Comparison of ENCODE assay signal across 14 cellular contexts in the genomic region with DNA sequence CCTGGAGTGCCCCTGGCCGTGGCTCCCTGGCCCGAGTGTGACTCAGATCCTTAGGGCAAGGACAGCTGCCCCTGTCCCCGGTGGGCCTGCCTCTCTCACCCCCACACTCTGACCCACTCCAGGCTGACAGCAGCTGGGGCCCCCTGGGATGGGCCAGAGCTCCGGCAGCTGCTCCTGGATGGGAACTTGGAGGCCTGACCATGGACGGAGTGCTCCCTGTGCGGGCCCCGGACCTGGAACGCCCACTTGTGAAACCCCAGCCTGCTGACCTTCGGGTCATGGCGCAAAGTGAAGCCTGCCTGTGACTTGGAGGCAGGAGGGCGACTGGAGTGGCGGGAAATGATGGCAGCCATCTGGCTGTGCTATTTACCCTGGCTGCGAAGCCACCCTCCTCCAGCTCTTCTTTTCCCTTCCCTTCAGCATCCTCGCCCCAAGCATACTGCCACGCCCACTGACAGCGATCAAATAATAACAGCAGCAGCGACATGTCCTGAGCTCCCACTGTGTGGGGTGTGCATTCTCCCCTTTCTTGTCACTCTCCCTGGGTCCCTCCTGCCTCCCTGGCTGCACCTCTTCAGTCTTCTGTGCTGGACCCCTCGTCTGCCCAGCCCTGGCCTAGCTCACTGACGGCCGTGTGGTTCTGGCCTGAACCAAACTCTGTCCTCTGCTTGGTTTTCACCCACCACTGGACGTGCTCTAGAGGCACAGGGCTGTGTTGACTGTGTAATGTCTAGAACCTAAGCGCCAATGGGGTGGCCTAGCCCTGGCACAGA.
DNase-seq lines count a peak whose midpoint lies in the region; ATAC-seq, FAIRE-seq and TF ChIP-seq lines count a peak whose summit lies in the region.
"Had no signal": no experiment of that assay in that cellular context is flagged by ENCODE, and none has a peak within 500 bp of the region (broad histone marks: within the 10 kb centered on the region; RNA-seq: fewer than 3 reads in every experiment).

No MANE protein-coding gene starts in this region.

- intact Hi-C loops in dendritic cell treated with granulocyte-macrophage colony-stimulating factor and Interleukin-4, amounts not matched to agents 40 ng/mL and 50 ng/mL, for 4 days (cut with micrococcal nuclease): loop anchor here (1.0 kb wide), 1 partner anchor 22 kb away; no protein-coding TSS in a partner anchor
- intact Hi-C loops in kidney (cut with DNase I): no loop called here
- intact Hi-C loops in sciatic nerve (cut with DNase I): no loop called here
- intact Hi-C loops in Caco-2 (cut with micrococcal nuclease; ENCODE audit: unreplicated experiment): no loop called here

- no peak overlapping the region for H3K27ac ChIP-seq in kidney (ENCODE audit: low read depth in 2 of 2, low read length in 2 of 2)

- H3K4me1 Mint-ChIP-seq in dendritic cell treated with granulocyte-macrophage colony-stimulating factor and Interleukin-4, amounts not matched to agents 40 ng/mL and 50 ng/mL, for 4 days (ENCODE audit: low read depth): peaks cover 79% of the 10 kb centered on the region
- H3K4me1 Mint-ChIP-seq in Caco-2 (ENCODE audit: low read depth, unreplicated experiment): no peaks in the 10 kb centered on the region

- H3K9me3 ChIP-seq in kidney (ENCODE audit: control insufficient read depth in 1 of 2, low read length in 2 of 2) (no peaks in the 10 kb centered on the region), Caco-2 (no peaks in the 10 kb centered on the region)
- H3K9me3 ChIP-seq: colonic mucosa had no signal

- H3K9me3 Mint-ChIP-seq in dendritic cell treated with granulocyte-macrophage colony-stimulating factor and Interleukin-4, amounts not matched to agents 40 ng/mL and 50 ng/mL, for 4 days: no peaks in the 10 kb centered on the region
- H3K9me3 Mint-ChIP-seq in Caco-2 (ENCODE audit: unreplicated experiment): no peaks in the 10 kb centered on the region

- H3K4me3 Mint-ChIP-seq in dendritic cell treated with granulocyte-macrophage colony-stimulating factor and Interleukin-4, amounts not matched to agents 40 ng/mL and 50 ng/mL, for 4 days: no peak overlapping the region
- H3K4me3 Mint-ChIP-seq in Caco-2 (ENCODE audit: unreplicated experiment): no peak overlapping the region

- no peaks in the 10 kb centered on the region for H3K27me3 ChIP-seq in Caco-2 (replicated peaks; ENCODE audit: control insufficient read depth, insufficient read depth, low read length)
- H3K27me3 ChIP-seq: colonic mucosa had no signal

- H3K27me3 Mint-ChIP-seq in dendritic cell treated with granulocyte-macrophage colony-stimulating factor and Interleukin-4, amounts not matched to agents 40 ng/mL and 50 ng/mL, for 4 days: no peaks in the 10 kb centered on the region
- H3K27me3 Mint-ChIP-seq in Caco-2 (ENCODE audit: insufficient read depth, unreplicated experiment): no peaks in the 10 kb centered on the region

- ATAC-seq in sciatic nerve (peak; percentile 23), HG03460 (IDR thresholded peaks at IDR 0.05; ENCODE audit: unreplicated experiment) (no peak)

- CTCF ChIA-PET in Caco-2 (lab: Charles Lee): no interaction called here

- H3K36me3 ChIP-seq in kidney (ENCODE audit: control insufficient read depth in 1 of 2, insufficient read depth in 2 of 2, low read length in 2 of 2) (no peaks in the 10 kb centered on the region), Caco-2 (ENCODE audit: control insufficient read depth, insufficient read depth, low read length) (no peaks in the 10 kb centered on the region)
- H3K36me3 ChIP-seq: colonic mucosa had no signal

- H3K27ac Mint-ChIP-seq in dendritic cell treated with granulocyte-macrophage colony-stimulating factor and Interleukin-4, amounts not matched to agents 40 ng/mL and 50 ng/mL, for 4 days: peak overlapping the region; percentile 93
- H3K27ac Mint-ChIP-seq in Caco-2 (ENCODE audit: unreplicated experiment): no peak overlapping the region

- peak; percentile 15 for DNase-seq in D341Med (ENCODE audit: low spot score)
- peak; percentile 96 for DNase-seq in kidney
- DNase-seq in sciatic nerve (ENCODE audit: low spot score): no peak
- no peak for DNase-seq in Caco-2
- DNase-seq in T-helper 9 cell: no peak
- DNase-seq in midbrain (lab: John Stamatoyannopoulos, UW): no peak
- DNase-seq: activated CD8-positive, alpha-beta memory T cell treated with anti-CD3 and anti-CD28 coated beads, Interleukin-2, amount 50 U/mL, for 4 hours; colonic mucosa; COR-L47; GDM1; NCI-H1048 had no signal

- POLR2A ChIA-PET in Caco-2 (lab: Charles Lee): no interaction called here

- H3K4me1 ChIP-seq in kidney (ENCODE audit: control insufficient read depth in 1 of 2, insufficient read depth in 1 of 2, low read depth in 1 of 2, low read length in 2 of 2) (peaks cover 21 to 24% of the 10 kb centered on the region in 2 donors), Caco-2 (no peaks in the 10 kb centered on the region)

- no TSS peak for BruUV-seq in Caco-2 (replicated peaks; lab: Mats Ljungman, UMichigan)

- TF ChIP-seq CTCF in kidney (IDR thresholded peaks at IDR 0.05; ENCODE audit: borderline replicate concordance, extremely low read depth, insufficient read depth) (no peak), Caco-2 (IDR thresholded peaks at IDR 0.05; ENCODE audit: insufficient read depth in 1 of 2, low read depth in 1 of 2, low read length in 1 of 2, severe bottlenecking in 1 of 2, unreplicated experiment in 1 of 2) (no peak)

- no peak for FAIRE-seq in kidney (lab: Jason Lieb, UNC)
- FAIRE-seq: GM19239 had no signal

- no peaks in the 10 kb centered on the region for H3K36me3 Mint-ChIP-seq in dendritic cell treated with granulocyte-macrophage colony-stimulating factor and Interleukin-4, amounts not matched to agents 40 ng/mL and 50 ng/mL, for 4 days (ENCODE audit: low read depth)
- H3K36me3 Mint-ChIP-seq in Caco-2 (ENCODE audit: insufficient read depth, unreplicated experiment): no peaks in the 10 kb centered on the region

- no peak overlapping the region for H3K4me3 ChIP-seq in kidney (ENCODE audit: low read length in 2 of 2)
- no peak overlapping the region for H3K4me3 ChIP-seq in Caco-2 (ENCODE audit: low read depth, low read length)
- H3K4me3 ChIP-seq: colonic mucosa had no signal

- H3K9ac ChIP-seq in kidney (ENCODE audit: low read length in 2 of 2): no peak overlapping the region

Comparison
In these comparisons a context has a peak if more than half of its experiments do, and no peak if none do; other contexts are left out.
1. DNase-seq: peak in D341Med (single experiment) and kidney (single experiment); none in sciatic nerve (single experiment), Caco-2 (0 of 2), T-helper 9 cell (single experiment) and midbrain (single experiment).